In genomic region chr10:71598673-71599072, GRCh38 we compare ENCODE assay signal across 11 cellular contexts.
DNase-seq lines count a peak whose midpoint lies in the region; ATAC-seq and TF ChIP-seq lines count a peak whose summit lies in the region.
"Had no signal": no experiment of that assay in that cellular context is flagged by ENCODE, and none has a peak within 500 bp of the region (broad histone marks: within the 10 kb centered on the region; RNA-seq: fewer than 3 reads in every experiment).

No MANE protein-coding gene starts in this region.

- ATAC-seq in GM18868 (IDR thresholded peaks at IDR 0.05; ENCODE audit: unreplicated experiment) = no peak
- ATAC-seq in GM18861 (IDR thresholded peaks at IDR 0.05; ENCODE audit: unreplicated experiment) = no peak

- H3K27ac ChIP-seq in esophagus squamous epithelium (peak overlapping the region; percentile 73 to 88 (median 78)), transverse colon (peak overlapping the region; percentile 67 to 76 (median 74))
- H3K27ac ChIP-seq: 22Rv1 had no signal

- WGBS in esophagus squamous epithelium, 2 donors = 46 to 58% methylated on average over 5 to 6 of the region's 8 CpGs
- 44 to 64% methylated on average over 3 to 8 of the region's 8 CpGs for WGBS in transverse colon (ENCODE audit: low coverage in 1 of 2), 2 donors

- in situ Hi-C loops in transverse colon (cut with MboI; ENCODE audit: low pct_ligation_motif_present in 1 of 4, low pct_unique_long_range_greater_than_20kb in 1 of 4, low sequenced_read_pairs in 3 of 4) = loop anchor here in 1 of 4 donors (10.0 kb wide), 1 partner anchor 284 kb away; the partner anchor contains the start of gene SLC29A3

- DNase-seq in NCI-H1092 treated with DMSO at 0.1 percent for 48 hours (lab: John Stamatoyannopoulos, UW) = peak; percentile 5
- no peak for DNase-seq in NCI-H1092 (lab: John Stamatoyannopoulos, UW)
- DNase-seq in esophagus squamous epithelium (lab: John Stamatoyannopoulos, UW) = peak; percentile 18
- peak; percentile 76 for DNase-seq in mucosa of gallbladder (ENCODE audit: low spot score)
- DNase-seq in transverse colon = peak; percentile 62
- no peak for DNase-seq in retina
- DNase-seq: stimulated activated CD4-positive, alpha-beta T cell treated with anti-CD3 and anti-CD28 coated beads, Interleukin-2, amount 100 ng/mL, for 24 hours; SW 1271 had no signal

- H3K4me1 ChIP-seq in esophagus squamous epithelium = peaks cover 13 to 30% (median 19%) of the 10 kb centered on the region in 3 donors
- H3K4me1 ChIP-seq in transverse colon = peaks cover 3 to 29% (median 14%) of the 10 kb centered on the region in 4 donors

- H3K36me3 ChIP-seq in esophagus squamous epithelium (no peaks in the 10 kb centered on the region), transverse colon (no peaks in the 10 kb centered on the region)

- TF ChIP-seq EP300 in transverse colon (IDR thresholded peaks at IDR 0.05; ENCODE audit: low read depth) = no peak

- TF ChIP-seq CTCF in esophagus squamous epithelium (IDR thresholded peaks at IDR 0.05) = no peak
- no peak for TF ChIP-seq CTCF in transverse colon (IDR thresholded peaks at IDR 0.05)

- no peaks in the 10 kb centered on the region for H3K9me3 ChIP-seq in esophagus squamous epithelium
- H3K9me3 ChIP-seq in transverse colon = no peaks in the 10 kb centered on the region

- intact Hi-C loops in esophagus squamous epithelium (cut with DNase I) (no loop called here), transverse colon (cut with DNase I; ENCODE audit: low total_unique reads) (no loop called here)

- H3K27me3 ChIP-seq in esophagus squamous epithelium (no peaks in the 10 kb centered on the region), transverse colon (no peaks in the 10 kb centered on the region)

- no peak for TF ChIP-seq POLR2A in esophagus squamous epithelium (IDR thresholded peaks at IDR 0.05)
- no peak for TF ChIP-seq POLR2A in transverse colon (IDR thresholded peaks at IDR 0.05)

- H3K4me3 ChIP-seq in esophagus squamous epithelium (no peak overlapping the region), transverse colon (no peak overlapping the region)

Comparison
In these comparisons a context has a peak if more than half of its experiments do, and no peak if none do; other contexts are left out.
1. DNase-seq: peak in NCI-H1092 treated with DMSO at 0.1 percent for 48 hours (single experiment), esophagus squamous epithelium (single experiment), mucosa of gallbladder (single experiment) and transverse colon (single experiment); none in NCI-H1092 (single experiment) and retina (single experiment).